11 cellular contexts compared by ENCODE assay signal in the genomic region with DNA sequence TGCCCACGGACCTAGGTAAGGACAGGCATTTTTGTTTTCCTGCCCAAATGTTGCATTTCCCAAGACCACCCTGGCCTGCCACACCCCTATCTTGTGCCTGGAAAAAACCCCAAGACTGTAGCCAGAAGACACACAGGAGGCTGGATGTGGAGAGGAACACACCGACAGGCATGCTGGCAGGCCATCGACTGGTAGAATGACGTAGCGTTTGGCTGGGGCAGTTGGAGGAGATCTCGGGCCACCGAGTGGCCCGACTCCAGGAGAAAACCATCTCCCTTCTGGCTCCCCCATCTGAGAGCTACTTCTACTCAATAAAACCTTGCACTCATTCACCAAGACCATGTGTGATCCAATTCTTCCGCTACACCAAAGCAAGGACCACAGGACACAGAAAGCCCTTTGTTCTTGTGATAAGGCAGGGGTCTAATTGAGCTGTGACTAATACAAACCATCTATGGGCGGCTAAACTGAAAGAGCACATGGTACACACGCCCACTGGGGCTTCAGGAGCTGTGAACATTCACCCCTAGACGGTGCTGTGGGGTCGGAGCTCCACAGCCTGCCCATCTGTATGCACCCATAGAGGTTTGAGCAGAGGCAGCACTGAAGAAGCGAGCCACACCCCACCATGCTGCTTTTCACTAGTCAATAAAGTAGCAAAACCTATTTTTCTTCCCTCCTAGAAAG. TPM values are rescaled to one million over a fixed set of nuclear protein-coding genes. Genes with fewer than 3 reads are reported as not detected.
DNase-seq lines count a peak whose midpoint lies in the region; ATAC-seq, FAIRE-seq and TF ChIP-seq lines count a peak whose summit lies in the region.
"Had no signal": no experiment of that assay in that cellular context is flagged by ENCODE, and none has a peak within 500 bp of the region (broad histone marks: within the 10 kb centered on the region; RNA-seq: fewer than 3 reads in every experiment).

No MANE protein-coding gene starts in this region.

- no peak overlapping the region for H4K5ac ChIP-seq in H9 (ENCODE audit: insufficient read length, low read depth, low read length)

- H2AFZ ChIP-seq in HepG2 (ENCODE audit: low read length) (no peak overlapping the region), GM12878 (ENCODE audit: control insufficient read depth, low read depth, low read length) (no peak overlapping the region), H9 (ENCODE audit: low read length) (no peak overlapping the region)

- TF ChIP-seq EP300 in HepG2 (IDR thresholded peaks at IDR 0.05; ENCODE audit: low read depth in 2 of 2, low read length in 2 of 2) (no peak), HepG2 (CRISPR knock-in tag; IDR thresholded peaks at IDR 0.05; ENCODE audit: borderline replicate concordance) (no peak), GM12878 (IDR thresholded peaks at IDR 0.05; ENCODE audit: borderline replicate concordance in 1 of 2, control insufficient read depth in 1 of 2, low read depth in 2 of 2, low read length in 2 of 2) (no peak)

- WGBS in HepG2 (ENCODE audit: low lambda C conversion rate) = 26% methylated on average over 7 of the region's 14 CpGs
- 42% methylated on average over 11 of the region's 14 CpGs for WGBS in right lobe of liver (ENCODE audit: insufficient coverage, low coverage, low lambda C conversion rate, missing lambda C conversion rate)
- WGBS in GM12878 (ENCODE audit: insufficient coverage, insufficient replicate concordance, low lambda C conversion rate, missing lambda C conversion rate) = 48% methylated on average over 14 of the region's 14 CpGs
- WGBS in H9 (ENCODE audit: extremely low coverage, insufficient read length, low lambda C conversion rate) = no CpG with 5 or more reads among the region's 14 CpGs

- no peak overlapping the region for H3K4me3 Mint-ChIP-seq in H9
- H3K4me3 Mint-ChIP-seq: nephron had no signal

- DNase-seq in HepG2 (ENCODE audit: low spot score) = peak; percentile 72
- no peak for DNase-seq in right lobe of liver
- peak; percentile 73 for DNase-seq in NAMALWA (ENCODE audit: low spot score)
- no peak for DNase-seq in GM12878 (ENCODE audit: low read depth, low spot score)
- DNase-seq in H9 = no peak
- DNase-seq in uterus = no peak
- DNase-seq: SK-N-SH had no signal

- in situ Hi-C loops in HepG2 (cut with HindIII; ENCODE audit: extremely low pct_ligation_motif_present, low pct_unique_long_range_greater_than_20kb) = loop anchor here (25.0 kb wide), 1 partner anchor 462 kb away; the partner anchor contains the start of gene B4GALT7
- in situ Hi-C loops in GM12878 (cut with MboI) = no loop called here

- H3K18ac ChIP-seq in H9 (ENCODE audit: insufficient read length, low read depth, low read length) = no peak overlapping the region

- H2BK20ac ChIP-seq in H9 (ENCODE audit: low read depth, low read length, poor library complexity, severe bottlenecking) = no peak overlapping the region

- H2BK5ac ChIP-seq in H9 (ENCODE audit: insufficient read length, low read length) = no peak overlapping the region

- no peak overlapping the region; a peak in 1 of 7 replicates for H3K27ac Mint-ChIP-seq in H9
- H3K27ac Mint-ChIP-seq: nephron had no signal

- TF ChIP-seq RAD21 in HepG2 (CRISPR knock-in tag; IDR thresholded peaks at IDR 0.05) = no peak
- no peak for TF ChIP-seq RAD21 in GM12878 (IDR thresholded peaks at IDR 0.05; ENCODE audit: insufficient read depth, low read depth, low read length)

- no peak overlapping the region for H3K9ac ChIP-seq in HepG2 (ENCODE audit: insufficient read depth, low read depth, low read length)
- no peak overlapping the region for H3K9ac ChIP-seq in GM12878 (ENCODE audit: control insufficient read depth, insufficient read depth, low read length)
- no peak overlapping the region for H3K9ac ChIP-seq in H9 (ENCODE audit: extremely low read depth, insufficient read length, low read length)
- H3K9ac ChIP-seq: SK-N-SH had no signal

- POLR2A ChIA-PET in HepG2 (lab: Yijun Ruan, JAX) = no interaction called here
- POLR2A ChIA-PET in GM12878 (lab: Charles Lee) = no interaction called here

- no peaks in the 10 kb centered on the region for H3K23me2 ChIP-seq in H9 (ENCODE audit: insufficient read length, low read depth, low read length, poor library complexity, severe bottlenecking)

- H4K91ac ChIP-seq in H9 (ENCODE audit: insufficient read length, low read depth, low read length) = no peak overlapping the region

- no peak overlapping the region for H3K4me3 ChIP-seq in HepG2 (replicated peaks in 1 of 3; ENCODE audit: insufficient read depth in 1 of 3, low read depth in 2 of 3, low read length in 3 of 3)
- no peak overlapping the region for H3K4me3 ChIP-seq in right lobe of liver
- H3K4me3 ChIP-seq in GM12878 = no peak overlapping the region
- H3K4me3 ChIP-seq in uterus = no peak overlapping the region

- no peak overlapping the region for H2BK15ac ChIP-seq in H9 (ENCODE audit: low read depth, low read length)

- ATAC-seq in HepG2 = peak; percentile 70
- no peak for ATAC-seq in right lobe of liver
- peak; percentile 51 for ATAC-seq in GM12878
- ATAC-seq in GM19023 (IDR thresholded peaks at IDR 0.05; ENCODE audit: unreplicated experiment) = no peak
- ATAC-seq in HG03520 (IDR thresholded peaks at IDR 0.05; ENCODE audit: unreplicated experiment) = no peak

- no peaks in the 10 kb centered on the region for H3K36me3 ChIP-seq in HepG2 (replicated peaks in 1 of 2; ENCODE audit: control insufficient read depth in 1 of 2, insufficient read depth in 2 of 2, low read length in 2 of 2)
- H3K36me3 ChIP-seq in right lobe of liver = no peaks in the 10 kb centered on the region
- H3K36me3 ChIP-seq in GM12878 (ENCODE audit: control insufficient read depth in 2 of 2, insufficient read depth in 2 of 2, low read length in 1 of 2) = no peaks in the 10 kb centered on the region
- no peaks in the 10 kb centered on the region for H3K36me3 ChIP-seq in uterus

- H3K27me3 ChIP-seq in HepG2 (ENCODE audit: control insufficient read depth in 1 of 2, insufficient read depth in 2 of 2, low read length in 2 of 2) = peaks cover 3 to 18% of the 10 kb centered on the region in 2 experiments; a peak in 3 of 5 replicates
- H3K27me3 ChIP-seq in right lobe of liver = no peaks in the 10 kb centered on the region
- peaks cover 0 to 1% of the 10 kb centered on the region in 2 experiments; a peak in 2 of 4 replicates for H3K27me3 ChIP-seq in GM12878 (replicated peaks in 1 of 2; ENCODE audit: control insufficient read depth in 2 of 2, insufficient read depth in 2 of 2, low read length in 1 of 2)
- no peaks in the 10 kb centered on the region; the same call in 1 of the 2 replicates for H3K27me3 ChIP-seq in H9 (ENCODE audit: insufficient read depth, low read length)
- H3K27me3 ChIP-seq in uterus = no peaks in the 10 kb centered on the region

- H4K8ac ChIP-seq in H9 (replicated peaks; ENCODE audit: insufficient read length, low read depth, low read length) = no peak overlapping the region

- H3K36me3 Mint-ChIP-seq in H9 (ENCODE audit: insufficient read depth in 1 of 3, low read depth in 3 of 3) = no peaks in the 10 kb centered on the region

- no peak overlapping the region for H3K23ac ChIP-seq in H9 (ENCODE audit: insufficient read length, low read depth, low read length)

- H3K27me3 Mint-ChIP-seq in H9 (ENCODE audit: low read depth) = peaks cover 23% of the 10 kb centered on the region

- H3K4me2 ChIP-seq in HepG2 (ENCODE audit: low read depth, low read length) (peak overlapping the region; percentile 30; the same call in 1 of the 2 replicates), GM12878 (ENCODE audit: control insufficient read depth, insufficient read depth) (no peak overlapping the region), H9 (ENCODE audit: insufficient read depth, insufficient read length, low read length) (no peak overlapping the region)
- H3K4me2 ChIP-seq: SK-N-SH had no signal

- H3K9me3 ChIP-seq in HepG2 (ENCODE audit: low read length) (no peaks in the 10 kb centered on the region), right lobe of liver (no peaks in the 10 kb centered on the region), GM12878 (replicated peaks; ENCODE audit: control insufficient read depth, insufficient read depth, low read length) (no peaks in the 10 kb centered on the region), H9 (ENCODE audit: control insufficient read depth, low read depth, low read length) (no peaks in the 10 kb centered on the region), uterus (no peaks in the 10 kb centered on the region)
- H3K9me3 ChIP-seq: SK-N-SH had no signal

- SMC1A ChIA-PET in GM12878 (lab: Charles Lee; ENCODE audit: uncharacterized antibody, unreplicated experiment) = interaction anchor here (1.0 to 4.7 kb wide), 8 partner anchors 47 to 98 kb away, joined by 3 to 45 read pairs (median 5); partner anchors contain the start of gene NHP2

- TF ChIP-seq POLR2A in HepG2 (IDR thresholded peaks at IDR 0.05; ENCODE audit: insufficient read depth in 1 of 2, low read depth in 2 of 2, low read length in 2 of 2) (no peak), right lobe of liver (IDR thresholded peaks at IDR 0.05) (no peak), GM12878 (IDR thresholded peaks at IDR 0.05; ENCODE audit: low read depth, low read length) (no peak), uterus (IDR thresholded peaks at IDR 0.05) (no peak)

- no peak overlapping the region for H2BK12ac ChIP-seq in H9 (ENCODE audit: insufficient read length, low read depth, low read length)

- RAD21 ChIA-PET in GM12878 (lab: Charles Lee; ENCODE audit: unreplicated experiment) = interaction anchor here (0.7 to 4.3 kb wide), 4 partner anchors 10 to 89 kb away, joined by 3 to 30 read pairs (median 10); no protein-coding TSS in a partner anchor

- no peaks in the 10 kb centered on the region for H3K79me1 ChIP-seq in H9 (ENCODE audit: insufficient read depth, low read depth, low read length, poor library complexity, severe bottlenecking)

- CTCF ChIA-PET in HepG2 (lab: Yijun Ruan, JAX; ENCODE audit: low intra/inter-chr PET ratio, low total read pairs) (no interaction called here), GM12878 (lab: Yijun Ruan, JAX) (interaction anchor here (0.6 to 9.1 kb wide), 13 partner anchors 12 to 466 kb away, joined by 3 to 183 read pairs (median 6); partner anchors contain the start of gene NHP2)

- H4K20me1 ChIP-seq in HepG2 (ENCODE audit: insufficient read depth, low read length) (no peaks in the 10 kb centered on the region), GM12878 (ENCODE audit: control insufficient read depth, insufficient read depth) (no peaks in the 10 kb centered on the region), H9 (ENCODE audit: control insufficient read depth, insufficient read depth, insufficient read length) (no peaks in the 10 kb centered on the region)

- no peak overlapping the region for H3K27ac ChIP-seq in HepG2 (ENCODE audit: extremely low read length, insufficient read depth, low read length)
- H3K27ac ChIP-seq in right lobe of liver = no peak overlapping the region
- H3K27ac ChIP-seq in GM12878 (ENCODE audit: control insufficient read depth, insufficient read depth) = no peak overlapping the region
- no peak overlapping the region for H3K27ac ChIP-seq in H9 (ENCODE audit: insufficient read length, low read depth, low read length)
- no peak overlapping the region for H3K27ac ChIP-seq in uterus
- H3K27ac ChIP-seq: C4-2B had no signal

- H3K4me1 ChIP-seq in HepG2 (ENCODE audit: insufficient read depth, low read length) (peaks cover 13% of the 10 kb centered on the region; the same call in 1 of the 2 replicates), right lobe of liver (no peaks in the 10 kb centered on the region), GM12878 (ENCODE audit: control insufficient read depth, insufficient read depth, low read length) (no peaks in the 10 kb centered on the region; the same call in 1 of the 2 replicates), H9 (ENCODE audit: insufficient read depth, low read length) (no peaks in the 10 kb centered on the region; the same call in 1 of the 2 replicates), uterus (no peaks in the 10 kb centered on the region)

- H2BK120ac ChIP-seq in H9 (ENCODE audit: low read depth, low read length, poor library complexity, severe bottlenecking) = no peak overlapping the region

- no peaks in the 10 kb centered on the region for H3K9me3 Mint-ChIP-seq in H9
- H3K9me3 Mint-ChIP-seq: nephron had no signal

- FAIRE-seq in HepG2 (lab: Jason Lieb, UNC) (no peak), GM12878 (lab: Jason Lieb, UNC) (no peak)

- intact Hi-C loops in HepG2 (cut with micrococcal nuclease; ENCODE audit: unreplicated experiment) (no loop called here), right lobe of liver (cut with DNase I) (loop anchor here in 1 of 2 donors (10.0 kb wide), 1 partner anchor 90 kb away; no protein-coding TSS in a partner anchor), GM12878 (cut with micrococcal nuclease; ENCODE audit: unreplicated experiment) (no loop called here), uterus (cut with DNase I; ENCODE audit: low total_unique reads) (loop anchor here (5.0 kb wide), 1 partner anchor 88 kb away; no protein-coding TSS in a partner anchor)

- no peak overlapping the region for H3K56ac ChIP-seq in H9 (ENCODE audit: insufficient read length, low read depth, low read length)

- H3T11ph ChIP-seq in H9 (ENCODE audit: low read length) = no peak overlapping the region

- H3K14ac ChIP-seq in H9 (ENCODE audit: insufficient read depth, low read length) = no peak overlapping the region

- TF ChIP-seq CTCF in HepG2 (CRISPR knock-in tag; IDR thresholded peaks at IDR 0.05) (peak; percentile 50), right lobe of liver (IDR thresholded peaks at IDR 0.05) (no peak), GM12878 (IDR thresholded peaks at IDR 0.05 in 2 of 3, conservative IDR thresholded peaks at IDR 0.05 in 1 of 3; ENCODE audit: control insufficient read depth in 2 of 3, extremely low read depth in 1 of 3, insufficient read depth in 1 of 3, low read depth in 3 of 3, low read length in 3 of 3) (0 out of 6 replicates have a peak, but pooled peaks of 2 of the 3 experiments have one; percentile 13 to 21), H9 (conservative IDR thresholded peaks at IDR 0.05) (no peak; the same call in 2 of the 3 replicates), uterus (IDR thresholded peaks at IDR 0.05) (no peak)

- H3K4me1 Mint-ChIP-seq in H9 = peaks cover 5 to 6% of the 10 kb centered on the region in 2 experiments
- H3K4me1 Mint-ChIP-seq: nephron had no signal

- no peak overlapping the region for H2AK5ac ChIP-seq in H9 (ENCODE audit: insufficient read length, low read length)

- H3K79me2 ChIP-seq in HepG2 (ENCODE audit: insufficient read depth, low read length) (no peaks in the 10 kb centered on the region), GM12878 (ENCODE audit: control insufficient read depth, insufficient read depth, low read length) (no peaks in the 10 kb centered on the region), H9 (ENCODE audit: insufficient read depth, low read length) (no peaks in the 10 kb centered on the region)

- BruUV-seq in HepG2 (replicated peaks; lab: Mats Ljungman, UMichigan) (no TSS peak), GM12878 (replicated peaks; lab: Mats Ljungman, UMichigan) (no TSS peak)

- H3K4ac ChIP-seq in H9 (ENCODE audit: low read depth, low read length) = no peak overlapping the region

RNA-seq across cellular contexts. Expression of gene N4BP3, which starts 38.9 kb away (rescaled TPM):
- total RNA-seq in HepG2 (2016; rRNA removed; fragmentation: Illumina TruSeq; extraction: Trizol) (not detected in 2 replicates), right lobe of liver (under 1 TPM; 0.05 to 0.33 (median 0.06) TPM), GM12878 (2014; rRNA removed) (10.0 and 10.2 TPM in 2 replicates), GM12878 (2014; rRNA removed; fragmentation: Illumina TruSeq; extraction: Trizol) (3.9 and 4.0 TPM in 2 replicates), GM12878 (2021) (11.4 and 13.0 TPM in 2 replicates), H9 (2021) (32.1 and 32.4 TPM in 2 replicates), uterus (1 to 10 TPM in 3 of 4 donors, under 1 TPM in 1; 0.59 to 9.6 (median 1.6) TPM)
- not detected in 2 replicates for total RNA-seq in HepG2 (2016; cell fraction: cytosol; rRNA removed; fragmentation: Illumina TruSeq; extraction: Trizol; ENCODE audit: low read depth)
- 0.02 TPM in 1 of 2 replicates, not detected in the other for total RNA-seq in HepG2 (2016; cell fraction: insoluble cytoplasmic fraction; rRNA removed; fragmentation: Illumina TruSeq; extraction: Trizol)
- 0.03 TPM in 1 of 2 replicates, not detected in the other for total RNA-seq in HepG2 (2016; cell fraction: membrane; rRNA removed; fragmentation: Illumina TruSeq; extraction: Trizol)
- total RNA-seq in HepG2 (2016; cell fraction: nucleus; rRNA removed; fragmentation: Illumina TruSeq; extraction: Trizol) = not detected in 2 replicates
- polyA plus RNA-seq in HepG2 (2011; rRNA removed) (0.13 and 0.17 TPM in 2 replicates), GM12878 (2011; rRNA removed) (4.6 and 8.3 TPM in 2 replicates), GM12878 (2014; fragmentation: Illumina TruSeq; extraction: Trizol) (1.3 and 2.5 TPM in 2 replicates), GM12878 (2014; fragmentation: Nextera tagmentation; extraction: Ambion mirVana) (under 1 TPM; 0.06 to 0.27 TPM), GM12878 (2014; rRNA removed) (9.3 and 10.3 TPM in 2 replicates), GM12878 (2016; fragmentation: Nextera tagmentation; extraction: Ambion mirVana) (1 to 10 TPM; 3.7 to 4.6 TPM)
- polyA plus RNA-seq in HepG2 (2011; cell fraction: cytosol; rRNA removed) = 0.10 and 0.12 TPM in 2 replicates
- 0.42 and 0.43 TPM in 2 replicates for polyA plus RNA-seq in HepG2 (2011; cell fraction: nucleus; rRNA removed)
- polyA plus RNA-seq in HepG2 (2012) = 0.05 and 0.11 TPM in 2 replicates
- not detected in 2 replicates for polyA plus RNA-seq in HepG2 (2016; cell fraction: cytosol; fragmentation: Illumina TruSeq; extraction: Trizol; ENCODE audit: low read depth)
- polyA plus RNA-seq in HepG2 (2016; cell fraction: insoluble cytoplasmic fraction; fragmentation: Illumina TruSeq; extraction: Trizol; ENCODE audit: low read depth) = not detected in 2 replicates
- polyA plus RNA-seq in HepG2 (2016; cell fraction: membrane; fragmentation: Illumina TruSeq; extraction: Trizol; ENCODE audit: low read depth) = not detected in 2 replicates
- polyA plus RNA-seq in HepG2 (2016; cell fraction: nucleus; fragmentation: Illumina TruSeq; extraction: Trizol; ENCODE audit: insufficient read depth, low read depth) = not detected in 2 replicates
- polyA minus RNA-seq in HepG2 (2011; rRNA and poly(A)+ RNA removed; ENCODE audit: low replicate concordance) = 0.54 and 1.4 TPM in 2 replicates
- polyA minus RNA-seq in HepG2 (2011; cell fraction: cytosol; rRNA and poly(A)+ RNA removed) = 0.20 TPM in 1 of 2 replicates, not detected in the other
- polyA minus RNA-seq in HepG2 (2011; cell fraction: nucleus; rRNA and poly(A)+ RNA removed) = 0.26 and 0.62 TPM in 2 replicates
- total RNA-seq in GM12878 (2013; cell fraction: nucleolus; rRNA removed) = 49.3 and 55.0 TPM in 2 replicates
- 1.4 TPM for polyA plus RNA-seq in GM12878 (2011; ENCODE audit: low read depth)
- polyA plus RNA-seq in GM12878 (2011; cell fraction: cytosol; rRNA removed) = 10.4 and 11.5 TPM in 2 replicates
- polyA plus RNA-seq in GM12878 (2011; cell fraction: nucleus; rRNA removed) = 29.0 and 31.8 TPM in 2 replicates
- 3.5 and 6.0 TPM in 2 replicates for polyA plus RNA-seq in GM12878 (2012)
- 5.0 and 14.3 TPM in 2 replicates for polyA minus RNA-seq in GM12878 (2011; rRNA and poly(A)+ RNA removed)
- 5.1 and 6.3 TPM in 2 replicates for polyA minus RNA-seq in GM12878 (2011; cell fraction: cytosol; rRNA and poly(A)+ RNA removed)
- polyA minus RNA-seq in GM12878 (2011; cell fraction: nucleus; rRNA and poly(A)+ RNA removed) = 12.8 and 16.0 TPM in 2 replicates

RNA-seq across cellular contexts. Expression of gene RMND5B, which starts 56.4 kb away (rescaled TPM):
- total RNA-seq in HepG2 (2016; rRNA removed; fragmentation: Illumina TruSeq; extraction: Trizol) (17.0 and 20.4 TPM in 2 replicates), right lobe of liver (10 to 100 TPM; 14.4 to 23.5 (median 20.9) TPM), GM12878 (2014; rRNA removed) (25.8 and 27.6 TPM in 2 replicates), GM12878 (2014; rRNA removed; fragmentation: Illumina TruSeq; extraction: Trizol) (16.7 and 16.8 TPM in 2 replicates), GM12878 (2021) (37.5 and 39.6 TPM in 2 replicates), H9 (2021) (81.3 and 86.4 TPM in 2 replicates), uterus (10 to 100 TPM; 29.7 to 52.3 (median 39.9) TPM)
- 16.0 and 16.6 TPM in 2 replicates for total RNA-seq in HepG2 (2016; cell fraction: cytosol; rRNA removed; fragmentation: Illumina TruSeq; extraction: Trizol; ENCODE audit: low read depth)
- 15.7 and 18.0 TPM in 2 replicates for total RNA-seq in HepG2 (2016; cell fraction: insoluble cytoplasmic fraction; rRNA removed; fragmentation: Illumina TruSeq; extraction: Trizol)
- 32.2 and 33.7 TPM in 2 replicates for total RNA-seq in HepG2 (2016; cell fraction: membrane; rRNA removed; fragmentation: Illumina TruSeq; extraction: Trizol)
- total RNA-seq in HepG2 (2016; cell fraction: nucleus; rRNA removed; fragmentation: Illumina TruSeq; extraction: Trizol) = 12.1 and 14.2 TPM in 2 replicates
- polyA plus RNA-seq in HepG2 (2011; rRNA removed) (18.6 and 22.3 TPM in 2 replicates), GM12878 (2011; rRNA removed) (20.0 and 34.3 TPM in 2 replicates), GM12878 (2014; fragmentation: Illumina TruSeq; extraction: Trizol) (11.2 and 19.0 TPM in 2 replicates), GM12878 (2014; fragmentation: Nextera tagmentation; extraction: Ambion mirVana) (1 to 10 TPM; 1.6 to 4.0 TPM), GM12878 (2014; rRNA removed) (36.2 and 39.5 TPM in 2 replicates), GM12878 (2016; fragmentation: Nextera tagmentation; extraction: Ambion mirVana) (10 to 100 TPM; 50.4 to 50.7 TPM)
- polyA plus RNA-seq in HepG2 (2011; cell fraction: cytosol; rRNA removed) = 18.4 and 22.2 TPM in 2 replicates
- 33.6 and 34.2 TPM in 2 replicates for polyA plus RNA-seq in HepG2 (2011; cell fraction: nucleus; rRNA removed)
- polyA plus RNA-seq in HepG2 (2012) = 12.9 and 13.4 TPM in 2 replicates
- polyA plus RNA-seq in HepG2 (2016; cell fraction: cytosol; fragmentation: Illumina TruSeq; extraction: Trizol; ENCODE audit: low read depth) = 23.3 and 26.2 TPM in 2 replicates
- 18.6 and 21.5 TPM in 2 replicates for polyA plus RNA-seq in HepG2 (2016; cell fraction: insoluble cytoplasmic fraction; fragmentation: Illumina TruSeq; extraction: Trizol; ENCODE audit: low read depth)
- 30.9 and 32.3 TPM in 2 replicates for polyA plus RNA-seq in HepG2 (2016; cell fraction: membrane; fragmentation: Illumina TruSeq; extraction: Trizol; ENCODE audit: low read depth)
- polyA plus RNA-seq in HepG2 (2016; cell fraction: nucleus; fragmentation: Illumina TruSeq; extraction: Trizol; ENCODE audit: insufficient read depth, low read depth) = 26.3 TPM in 2 replicates
- polyA minus RNA-seq in HepG2 (2011; rRNA and poly(A)+ RNA removed; ENCODE audit: low replicate concordance) = 27.9 and 70.3 TPM in 2 replicates
- 6.7 and 11.7 TPM in 2 replicates for polyA minus RNA-seq in HepG2 (2011; cell fraction: cytosol; rRNA and poly(A)+ RNA removed)
- 15.2 and 20.8 TPM in 2 replicates for polyA minus RNA-seq in HepG2 (2011; cell fraction: nucleus; rRNA and poly(A)+ RNA removed)
- 42.9 and 49.4 TPM in 2 replicates for total RNA-seq in GM12878 (2013; cell fraction: nucleolus; rRNA removed)
- 11.3 TPM for polyA plus RNA-seq in GM12878 (2011; ENCODE audit: low read depth)
- 43.0 and 46.1 TPM in 2 replicates for polyA plus RNA-seq in GM12878 (2011; cell fraction: cytosol; rRNA removed)
- polyA plus RNA-seq in GM12878 (2011; cell fraction: nucleus; rRNA removed) = 62.1 and 65.1 TPM in 2 replicates
- 23.8 and 24.3 TPM in 2 replicates for polyA plus RNA-seq in GM12878 (2012)
- 38.7 and 46.0 TPM in 2 replicates for polyA minus RNA-seq in GM12878 (2011; rRNA and poly(A)+ RNA removed)
- polyA minus RNA-seq in GM12878 (2011; cell fraction: cytosol; rRNA and poly(A)+ RNA removed) = 12.4 and 14.0 TPM in 2 replicates
- 20.8 and 39.0 TPM in 2 replicates for polyA minus RNA-seq in GM12878 (2011; cell fraction: nucleus; rRNA and poly(A)+ RNA removed)

Comparison
In these comparisons a context has a peak if more than half of its experiments do, and no peak if none do; other contexts are left out.
1. ATAC-seq: peak in HepG2 (single experiment) and GM12878 (single experiment); none in right lobe of liver (0 of 4), GM19023 (single experiment) and HG03520 (single experiment).
2. DNase-seq: peak in HepG2 (single experiment) and NAMALWA (single experiment); none in right lobe of liver (0 of 3), GM12878 (single experiment), H9 (single experiment) and uterus (0 of 2).
3. CTCF ChIP-seq: peak in HepG2 (single experiment) and GM12878 (2 of 3); none in right lobe of liver (0 of 4), H9 (single experiment) and uterus (0 of 4).
4. Of the 75 proteins assayed by ChIP-seq in both HepG2 and GM12878: peak only in HepG2: MAX; only in GM12878: none; in both: CTCF; in neither: 73.